In genomic region chr6:136983692-136984091, GRCh38 we compare ENCODE assay signal across 15 cellular contexts.
"Had no signal": no experiment of that assay in that cellular context is flagged by ENCODE, and none has a peak within 500 bp of the region (broad histone marks: within the 10 kb centered on the region; RNA-seq: fewer than 3 reads in every experiment).

No MANE protein-coding gene starts in this region.

- H3K4me1 ChIP-seq: colonic mucosa, gastroesophageal sphincter had no signal

- H3K79me2 ChIP-seq: hepatocyte had no signal

- FAIRE-seq: astrocyte, kidney had no signal

- ATAC-seq: activated naive CD8-positive, alpha-beta T cell treated with anti-CD3 and anti-CD28 coated beads, Interleukin-2, amount 50 U/mL, for 24 hours; gastroesophageal sphincter; stimulated activated naive CD8-positive, alpha-beta T cell treated with anti-CD3 and anti-CD28 coated beads, Interleukin-15, amount 100 ng/mL, for 72 hours had no signal

- H3K4me3 ChIP-seq: colonic mucosa, gastroesophageal sphincter, hepatocyte, ovary, thoracic aorta had no signal

- H3K27ac ChIP-seq: colonic mucosa, gastroesophageal sphincter, hepatocyte, ovary, thoracic aorta had no signal

- DNase-seq: activated CD4-positive, alpha-beta T cell treated with anti-CD3 and anti-CD28 coated beads for 4 hours; activated naive CD4-positive, alpha-beta T cell treated with Interleukin-2 at 50 U/mL for 16 hours; activated naive CD8-positive, alpha-beta T cell treated with anti-CD3 and anti-CD28 coated beads, Interleukin-2, amount 50 U/mL, for 24 hours; caudate nucleus; colonic mucosa; kidney; ovary; stimulated activated CD4-positive, alpha-beta T cell treated with anti-CD3 and anti-CD28 coated beads, Interleukin-15, amount 100 ng/mL, for 24 hours; stimulated activated CD4-positive, alpha-beta T cell treated with anti-CD3 and anti-CD28 coated beads, Interleukin-4, amount 100 ng/mL, for 4 hours; stimulated activated naive CD8-positive, alpha-beta T cell treated with anti-CD3 and anti-CD28 coated beads, Interleukin-15, amount 100 ng/mL, for 72 hours; T1000 had no signal

- H3K36me3 ChIP-seq: colonic mucosa, gastroesophageal sphincter, ovary, thoracic aorta had no signal

- H3K9me3 ChIP-seq: colonic mucosa, gastroesophageal sphincter, ovary, thoracic aorta had no signal

- H3K27me3 ChIP-seq: colonic mucosa, ovary had no signal

- H2AFZ ChIP-seq: hepatocyte had no signal

- H3K4me2 ChIP-seq: hepatocyte had no signal
